Comparison of ENCODE assay signal across 14 cellular contexts in the genomic region with DNA sequence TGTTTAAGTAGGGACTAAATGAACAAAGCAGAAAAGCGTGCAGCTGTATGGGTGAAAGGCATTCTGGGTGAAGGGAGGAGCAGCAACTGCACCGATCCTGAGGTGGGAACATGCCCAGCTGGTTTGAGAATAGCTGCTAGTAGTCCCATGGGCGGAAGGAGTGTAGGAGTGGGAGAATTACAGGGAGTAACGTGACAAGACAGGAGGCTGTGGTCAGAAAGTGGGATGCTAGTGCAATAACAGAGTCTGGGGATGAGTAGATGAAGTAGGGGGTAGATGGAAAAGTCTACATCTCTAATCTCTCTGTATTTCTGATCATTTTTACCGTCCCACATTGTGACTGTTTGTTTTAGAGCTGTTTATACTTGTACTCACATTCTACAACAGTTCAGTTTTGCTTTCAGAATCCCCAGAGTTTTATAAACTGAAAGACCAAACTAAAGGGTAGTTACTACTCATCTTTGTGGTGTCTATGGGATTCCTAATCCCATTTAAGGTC.
DNase-seq lines count a peak whose midpoint lies in the region; ATAC-seq and TF ChIP-seq lines count a peak whose summit lies in the region.
"Had no signal": no experiment of that assay in that cellular context is flagged by ENCODE, and none has a peak within 500 bp of the region (broad histone marks: within the 10 kb centered on the region; RNA-seq: fewer than 3 reads in every experiment).

No MANE protein-coding gene starts in this region.

- TF ChIP-seq CTCF in ascending aorta (IDR thresholded peaks at IDR 0.05): no peak
- no peak for TF ChIP-seq CTCF in lower lobe of right lung (IDR thresholded peaks at IDR 0.05)
- no peak for TF ChIP-seq CTCF in thoracic aorta (IDR thresholded peaks at IDR 0.05)
- no peak for TF ChIP-seq CTCF in A673 (conservative IDR thresholded peaks at IDR 0.05; ENCODE audit: low read depth, low read length)

- POLR2A ChIA-PET in A673 (lab: Charles Lee; ENCODE audit: low non-redundant PET): interaction anchor here (0.6 kb wide), 1 partner anchor 483 kb away, joined by 4 read pairs; no protein-coding TSS in a partner anchor

- no peak overlapping the region for H2AK5ac ChIP-seq in mesendoderm (ENCODE audit: low read length)

- no peak overlapping the region for H3K4me2 ChIP-seq in mesendoderm (ENCODE audit: low read length)

- no peak overlapping the region for H4K5ac ChIP-seq in mesendoderm (ENCODE audit: low read length)

- no peak overlapping the region for H2BK5ac ChIP-seq in mesendoderm (ENCODE audit: low read length)

- no peak overlapping the region for H2BK120ac ChIP-seq in mesendoderm (ENCODE audit: low read depth, low read length)

- H3K18ac ChIP-seq in mesendoderm (ENCODE audit: low read length): no peak overlapping the region

- peak overlapping the region; percentile 61 to 73 for H3K27ac ChIP-seq in ascending aorta
- H3K27ac ChIP-seq in lower lobe of right lung: peak overlapping the region; percentile 57
- H3K27ac ChIP-seq in thoracic aorta: peak overlapping the region; percentile 68 to 89
- H3K27ac ChIP-seq in A673 (ENCODE audit: low read depth, low read length, poor library complexity, severe bottlenecking): no peak overlapping the region
- H3K27ac ChIP-seq in mesendoderm (ENCODE audit: low read depth, low read length): no peak overlapping the region

- no TSS peak for BruUV-seq in A673 (replicated peaks; lab: Mats Ljungman, UMichigan)

- H3K27ac Mint-ChIP-seq in activated CD4-positive, alpha-beta T cell treated with anti-CD3 and anti-CD28 coated beads, Interleukin-2, amount 10 ng/mL, durations not matched to agents 24 days and 14 days: peak overlapping the region; percentile 68
- H3K27ac Mint-ChIP-seq: memory B cell had no signal

- H3K56ac ChIP-seq in mesendoderm (ENCODE audit: low read length): no peak overlapping the region

- DNase-seq in activated CD4-positive, alpha-beta T cell treated with anti-CD3 and anti-CD28 coated beads, Interleukin-2, amount 10 ng/mL, durations not matched to agents 24 days and 14 days: no peak
- no peak for DNase-seq in activated CD4-positive, alpha-beta T cell treated with anti-CD3 and anti-CD28 coated beads for 4 hours
- no peak for DNase-seq in ascending aorta (ENCODE audit: low spot score in 2 of 2)
- no peak for DNase-seq in lower lobe of right lung
- DNase-seq in thoracic aorta (ENCODE audit: low spot score): no peak
- no peak for DNase-seq in A673 (ENCODE audit: low spot score)
- DNase-seq in activated CD8-positive, alpha-beta memory T cell treated with anti-CD3 and anti-CD28 coated beads for 24 hours: no peak
- DNase-seq in mesendoderm: no peak
- DNase-seq: ACHN; activated effector memory CD4-positive, alpha-beta T cell treated with Interleukin-2 at 50 U/mL for 16 hours; DMS79 treated with DMSO at 0.1 percent for 48 hours; glutamatergic neuron; NCI-H510A treated with DMSO at 0.1 percent for 48 hours had no signal

- no peak overlapping the region for H3K9ac ChIP-seq in mesendoderm (ENCODE audit: low read length)

- H3K27me3 ChIP-seq in ascending aorta: no peaks in the 10 kb centered on the region
- no peaks in the 10 kb centered on the region for H3K27me3 ChIP-seq in lower lobe of right lung (ENCODE audit: low read depth)
- H3K27me3 ChIP-seq in thoracic aorta (replicated peaks; ENCODE audit: insufficient read depth): no peaks in the 10 kb centered on the region
- no peaks in the 10 kb centered on the region for H3K27me3 ChIP-seq in A673 (replicated peaks; ENCODE audit: insufficient read depth, low read depth, low read length, poor library complexity)
- no peaks in the 10 kb centered on the region for H3K27me3 ChIP-seq in mesendoderm (ENCODE audit: insufficient read depth, low read length, poor library complexity)

- intact Hi-C loops in activated CD4-positive, alpha-beta T cell treated with anti-CD3 and anti-CD28 coated beads, Interleukin-2, amount 10 ng/mL, durations not matched to agents 24 days and 14 days (cut with micrococcal nuclease): loop anchor here (5.0 kb wide), 1 partner anchor 229 kb away; no protein-coding TSS in a partner anchor
- intact Hi-C loops in ascending aorta (cut with DNase I): loop anchor here (5.0 kb wide), 3 partner anchors 79 to 141 kb away; no protein-coding TSS in a partner anchor
- intact Hi-C loops in lower lobe of right lung (cut with DNase I): no loop called here
- intact Hi-C loops in A673 (cut with micrococcal nuclease; ENCODE audit: unreplicated experiment): no loop called here

- H3K4me1 ChIP-seq in ascending aorta (peaks cover 0 to 10% of the 10 kb centered on the region in 2 donors), lower lobe of right lung (peaks cover 4% of the 10 kb centered on the region), thoracic aorta (ENCODE audit: control insufficient read depth in 1 of 2, low read depth in 2 of 2) (peaks cover 15 to 22% of the 10 kb centered on the region in 2 donors), A673 (ENCODE audit: insufficient read depth, low read length, poor library complexity, severe bottlenecking) (no peaks in the 10 kb centered on the region), mesendoderm (ENCODE audit: control insufficient read depth, low read depth, low read length) (no peaks in the 10 kb centered on the region)

- no CpG with 5 or more reads among the region's 5 CpGs for WGBS in mesendoderm (ENCODE audit: extremely low coverage, insufficient coverage, low lambda C conversion rate)

- H3K9me3 ChIP-seq in ascending aorta (no peaks in the 10 kb centered on the region), lower lobe of right lung (no peaks in the 10 kb centered on the region), thoracic aorta (no peaks in the 10 kb centered on the region), A673 (ENCODE audit: low read depth, low read length, poor library complexity, severe bottlenecking) (no peaks in the 10 kb centered on the region)

- CTCF ChIA-PET in A673 (lab: Charles Lee): no interaction called here

- H3K36me3 ChIP-seq in ascending aorta: no peaks in the 10 kb centered on the region
- H3K36me3 ChIP-seq in lower lobe of right lung: no peaks in the 10 kb centered on the region
- H3K36me3 ChIP-seq in thoracic aorta: peaks cover 4% of the 10 kb centered on the region
- H3K36me3 ChIP-seq in A673 (ENCODE audit: insufficient read depth, low read length, poor library complexity, severe bottlenecking): no peaks in the 10 kb centered on the region
- no peaks in the 10 kb centered on the region for H3K36me3 ChIP-seq in mesendoderm (ENCODE audit: control insufficient read depth, insufficient read depth, low read length)

- no peak for ATAC-seq in lower lobe of right lung
- no peak for ATAC-seq in thoracic aorta (ENCODE audit: insufficient number of reproducible peaks, low FRiP score, low read depth)

- H3K4me1 Mint-ChIP-seq in activated CD4-positive, alpha-beta T cell treated with anti-CD3 and anti-CD28 coated beads, Interleukin-2, amount 10 ng/mL, durations not matched to agents 24 days and 14 days: peaks cover 12% of the 10 kb centered on the region

- H3K36me3 Mint-ChIP-seq in activated CD4-positive, alpha-beta T cell treated with anti-CD3 and anti-CD28 coated beads, Interleukin-2, amount 10 ng/mL, durations not matched to agents 24 days and 14 days (ENCODE audit: low read depth): peaks cover 24% of the 10 kb centered on the region

- H2BK15ac ChIP-seq in mesendoderm (replicated peaks; ENCODE audit: low read depth): no peak overlapping the region

- no peaks in the 10 kb centered on the region for H3K79me2 ChIP-seq in mesendoderm (ENCODE audit: control insufficient read depth, insufficient read depth, low read length)

- no peak overlapping the region for H3K23ac ChIP-seq in mesendoderm (ENCODE audit: low read length)

- no peak overlapping the region for H3K4ac ChIP-seq in mesendoderm (ENCODE audit: low read depth, low read length)

- no peaks in the 10 kb centered on the region for H3K27me3 Mint-ChIP-seq in activated CD4-positive, alpha-beta T cell treated with anti-CD3 and anti-CD28 coated beads, Interleukin-2, amount 10 ng/mL, durations not matched to agents 24 days and 14 days
- H3K27me3 Mint-ChIP-seq: memory B cell had no signal

- H3K4me3 ChIP-seq in ascending aorta (no peak overlapping the region), lower lobe of right lung (no peak overlapping the region), thoracic aorta (peak overlapping the region; percentile 8), A673 (ENCODE audit: low read depth, low read length, poor library complexity, severe bottlenecking) (no peak overlapping the region), mesendoderm (ENCODE audit: low read length) (no peak overlapping the region)

- no peaks in the 10 kb centered on the region for H3K79me1 ChIP-seq in mesendoderm (ENCODE audit: low read length)

- no peaks in the 10 kb centered on the region for H3K9me3 Mint-ChIP-seq in activated CD4-positive, alpha-beta T cell treated with anti-CD3 and anti-CD28 coated beads, Interleukin-2, amount 10 ng/mL, durations not matched to agents 24 days and 14 days
- H3K9me3 Mint-ChIP-seq: memory B cell had no signal

- no peak overlapping the region for H4K8ac ChIP-seq in mesendoderm (ENCODE audit: low read depth, low read length)

- H3K4me3 Mint-ChIP-seq in activated CD4-positive, alpha-beta T cell treated with anti-CD3 and anti-CD28 coated beads, Interleukin-2, amount 10 ng/mL, durations not matched to agents 24 days and 14 days: no peak overlapping the region
- H3K4me3 Mint-ChIP-seq: memory B cell had no signal

Comparison
In these comparisons a context has a peak if more than half of its experiments do, and no peak if none do; other contexts are left out.
1. H3K27ac ChIP-seq: peak in ascending aorta (2 of 2), lower lobe of right lung (single experiment) and thoracic aorta (2 of 2); none in A673 (single experiment) and mesendoderm (single experiment).
2. intact Hi-C loops: an anchor here in activated CD4-positive, alpha-beta T cell treated with anti-CD3 and anti-CD28 coated beads, Interleukin-2, amount 10 ng/mL, durations not matched to agents 24 days and 14 days (5.0 kb wide) and ascending aorta (5.0 kb wide); none called in lower lobe of right lung and A673.